ENCODE assay signal across 21 cellular contexts in genomic region chr17:4236456-4236855, GRCh38. TPM values are rescaled to one million over a fixed set of nuclear protein-coding genes. Genes with fewer than 3 reads are reported as not detected.
DNase-seq lines count a peak whose midpoint lies in the region; ATAC-seq and TF ChIP-seq lines count a peak whose summit lies in the region.
"Had no signal": no experiment of that assay in that cellular context is flagged by ENCODE, and none has a peak within 500 bp of the region (broad histone marks: within the 10 kb centered on the region; RNA-seq: fewer than 3 reads in every experiment).

No MANE protein-coding gene starts in this region.

- H2BK20ac ChIP-seq in IMR-90 (ENCODE audit: low read depth, low read length), result no peak overlapping the region

- peaks cover 15% of the 10 kb centered on the region; the same call in 1 of the 2 replicates for H4K20me1 ChIP-seq in IMR-90 (ENCODE audit: insufficient read depth, low read length)

- H3K56ac ChIP-seq in IMR-90 (ENCODE audit: extremely low read depth, insufficient read depth, low read length), result no peak overlapping the region

- H3K36me3 ChIP-seq in IMR-90 (ENCODE audit: control insufficient read depth, insufficient read depth, low read length) (peaks cover 14% of the 10 kb centered on the region), esophagus muscularis mucosa (peaks cover 7 to 57% (median 34%) of the 10 kb centered on the region in 4 donors), rectal smooth muscle tissue (ENCODE audit: control insufficient read depth, insufficient read depth, low read length) (peaks cover 11% of the 10 kb centered on the region)

- H3K18ac ChIP-seq in IMR-90 (ENCODE audit: low read depth, low read length), result no peak overlapping the region

- intact Hi-C loops in IMR-90 (cut with micrococcal nuclease) (loop anchor here (5.0 kb wide), 1 partner anchor 61 kb away; no protein-coding TSS in a partner anchor), esophagus muscularis mucosa (cut with DNase I) (no loop called here)

- no peak overlapping the region for H4K91ac ChIP-seq in IMR-90 (ENCODE audit: insufficient read depth, low read depth, low read length)

- no peak overlapping the region for H2BK120ac ChIP-seq in IMR-90 (ENCODE audit: low read depth, low read length)

- CTCF ChIA-PET in IMR-90 (lab: Yijun Ruan, JAX), result no interaction called here

- H3K27ac ChIP-seq in IMR-90 (ENCODE audit: insufficient read depth, low read length), result no peak overlapping the region
- H3K27ac ChIP-seq in esophagus muscularis mucosa (replicated peaks in 1 of 4), result peak overlapping the region in 3 of 4 donors; percentile 87 to 90 (median 88)
- peak overlapping the region; percentile 98 for H3K27ac ChIP-seq in rectal smooth muscle tissue (ENCODE audit: low read depth, low read length)
- H3K27ac ChIP-seq: hepatocyte had no signal

- H3K14ac ChIP-seq in IMR-90 (replicated peaks; ENCODE audit: low read depth, low read length), result no peak overlapping the region

- H2BK5ac ChIP-seq in IMR-90 (ENCODE audit: low read depth, low read length, poor library complexity, severe bottlenecking), result no peak overlapping the region

- no peak for TF ChIP-seq RAD21 in IMR-90 (IDR thresholded peaks at IDR 0.05; ENCODE audit: low read length)

- no peak overlapping the region for H3K4me2 ChIP-seq in IMR-90 (ENCODE audit: low read depth, low read length)
- H3K4me2 ChIP-seq: hepatocyte had no signal

- in situ Hi-C loops in IMR-90 (cut with MboI; ENCODE audit: low sequenced_read_pairs), result no loop called here

- no peak overlapping the region for H4K8ac ChIP-seq in IMR-90 (ENCODE audit: low read depth in 2 of 2, low read length in 2 of 2)

- no peak overlapping the region for H3K9ac ChIP-seq in IMR-90 (ENCODE audit: low read depth, low read length)
- H3K9ac ChIP-seq in rectal smooth muscle tissue (ENCODE audit: low read length), result no peak overlapping the region

- dilution Hi-C loops in IMR-90 (cut with HindIII; ENCODE audit: low sequenced_read_pairs, unreplicated experiment), result no loop called here

- peaks cover 11% of the 10 kb centered on the region for H3K9me1 ChIP-seq in IMR-90 (ENCODE audit: insufficient read depth, low read length)

- H2BK15ac ChIP-seq in IMR-90 (ENCODE audit: low read depth, low read length), result no peak overlapping the region

- H3K23ac ChIP-seq in IMR-90 (ENCODE audit: low read depth, low read length), result no peak overlapping the region

- no peak overlapping the region for H2AFZ ChIP-seq in IMR-90 (replicated peaks; ENCODE audit: low read length, poor library complexity)
- H2AFZ ChIP-seq: hepatocyte had no signal

- H3K79me1 ChIP-seq in IMR-90 (ENCODE audit: low read depth in 1 of 2, low read length in 2 of 2), result peaks cover 12 to 53% of the 10 kb centered on the region in 2 experiments

- H3K9me3 ChIP-seq in IMR-90 (ENCODE audit: control insufficient read depth, insufficient read depth, low read length) (no peaks in the 10 kb centered on the region), esophagus muscularis mucosa (no peaks in the 10 kb centered on the region)

- ATAC-seq in IMR-90 (ENCODE audit: low read depth), result no peak
- ATAC-seq in GM21717 (IDR thresholded peaks at IDR 0.05; ENCODE audit: unreplicated experiment), result no peak
- ATAC-seq: natural killer cell, T-cell had no signal

- BruUV-seq in IMR-90 (replicated peaks; lab: Mats Ljungman, UMichigan), result no TSS peak

- H2AK9ac ChIP-seq in IMR-90 (replicated peaks; ENCODE audit: low read depth, low read length, poor library complexity), result no peak overlapping the region

- no peak overlapping the region for H3K4me3 ChIP-seq in IMR-90 (ENCODE audit: insufficient read depth, low read depth, low read length)
- no peak overlapping the region for H3K4me3 ChIP-seq in esophagus muscularis mucosa
- H3K4me3 ChIP-seq in rectal smooth muscle tissue (ENCODE audit: low read length), result no peak overlapping the region
- H3K4me3 ChIP-seq: dorsolateral prefrontal cortex, hepatocyte had no signal

- peak; percentile 35 for DNase-seq in EH (ENCODE audit: low read depth)
- peak; percentile 52 for DNase-seq in IMR-90
- DNase-seq in esophagus muscularis mucosa (ENCODE audit: extremely low spot score), result no peak
- DNase-seq in activated CD4-positive, alpha-beta T cell treated with anti-CD3 and anti-CD28 coated beads, Interleukin-2, amount 50 U/mL, for 48 hours, result no peak
- DNase-seq in HuH-7.5 (ENCODE audit: low spot score), result no peak
- DNase-seq: activated CD4-positive, alpha-beta T cell treated with anti-CD3 and anti-CD28 coated beads for 1 hour; amniotic stem cell; CD4-positive, alpha-beta T cell; GDM1; midbrain; natural killer cell; NCI-H2081; NCI-H510A; NK-92 treated with Interleukin-12 subunit alpha and Interleukin-12 subunit beta, amount 100 ng/mL, for 24 hours; stimulated activated CD4-positive, alpha-beta T cell treated with anti-CD3 and anti-CD28 coated beads, Interleukin-4, amount 100 ng/mL, for 24 hours; stimulated activated naive CD4-positive, alpha-beta T cell; T-cell had no signal

- TF ChIP-seq EP300 in esophagus muscularis mucosa (IDR thresholded peaks at IDR 0.05), result no peak

- TF ChIP-seq CTCF in IMR-90 (conservative IDR thresholded peaks at IDR 0.05; ENCODE audit: low read depth, low read length) (no peak), esophagus muscularis mucosa (IDR thresholded peaks at IDR 0.05) (no peak)

- TF ChIP-seq POLR2A in IMR-90 (IDR thresholded peaks at IDR 0.05; ENCODE audit: low read depth, low read length), result no peak
- TF ChIP-seq POLR2A in esophagus muscularis mucosa (IDR thresholded peaks at IDR 0.05; ENCODE audit: low read depth), result no peak

- H3K4ac ChIP-seq in IMR-90 (ENCODE audit: low read depth, low read length), result no peak overlapping the region

- no CpG with 5 or more reads among the region's 3 CpGs for WGBS in IMR-90 (ENCODE audit: extremely low coverage in 2 of 2, insufficient read length in 1 of 2), 2 experiments
- 17% methylated on average over 3 of the region's 3 CpGs for WGBS in esophagus muscularis mucosa

- no peak overlapping the region for H4K5ac ChIP-seq in IMR-90 (ENCODE audit: low read depth, low read length)

- H2AK5ac ChIP-seq in IMR-90 (ENCODE audit: low read depth, low read length), result no peak overlapping the region

- H3K4me1 ChIP-seq in IMR-90 (ENCODE audit: control insufficient read depth, insufficient read depth, low read length), result peaks cover 10% of the 10 kb centered on the region
- H3K4me1 ChIP-seq in esophagus muscularis mucosa, result peaks cover 47 to 57% (median 55%) of the 10 kb centered on the region in 4 donors
- peaks cover 36% of the 10 kb centered on the region for H3K4me1 ChIP-seq in rectal smooth muscle tissue (ENCODE audit: control insufficient read depth, insufficient read depth, low read length)

- no peaks in the 10 kb centered on the region for H3K27me3 ChIP-seq in IMR-90 (ENCODE audit: control insufficient read depth, insufficient read depth, low read length)
- H3K27me3 ChIP-seq in esophagus muscularis mucosa, result no peaks in the 10 kb centered on the region
- no peaks in the 10 kb centered on the region for H3K27me3 ChIP-seq in rectal smooth muscle tissue (ENCODE audit: control insufficient read depth, insufficient read depth, low read length)
- H3K27me3 ChIP-seq: dorsolateral prefrontal cortex, hepatocyte had no signal

- POLR2A ChIA-PET in IMR-90 (lab: Charles Lee; ENCODE audit: unreplicated experiment), result no interaction called here

TF ChIP-seq in IMR-90, 13 proteins besides CTCF, POLR2A, EP300 and RAD21:
- TF ChIP-seq, protein P1, sequence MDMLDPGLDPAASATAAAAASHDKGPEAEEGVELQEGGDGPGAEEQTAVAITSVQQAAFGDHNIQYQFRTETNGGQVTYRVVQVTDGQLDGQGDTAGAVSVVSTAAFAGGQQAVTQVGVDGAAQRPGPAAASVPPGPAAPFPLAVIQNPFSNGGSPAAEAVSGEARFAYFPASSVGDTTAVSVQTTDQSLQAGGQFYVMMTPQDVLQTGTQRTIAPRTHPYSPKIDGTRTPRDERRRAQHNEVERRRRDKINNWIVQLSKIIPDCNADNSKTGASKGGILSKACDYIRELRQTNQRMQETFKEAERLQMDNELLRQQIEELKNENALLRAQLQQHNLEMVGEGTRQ (IDR thresholded peaks at IDR 0.05; ENCODE audit: low read depth, low read length), result no peak
- TF ChIP-seq FOS (IDR thresholded peaks at IDR 0.05; ENCODE audit: low read depth, low read length), result no peak

RNA-seq across cellular contexts. Expression of gene ANKFY1, which starts 27.3 kb away (rescaled TPM):
- total RNA-seq in IMR-90 (2012; rRNA removed), result 43.9 and 48.9 TPM in 2 replicates
- 30.7 and 32.3 TPM in 2 replicates for polyA plus RNA-seq in IMR-90 (2012; rRNA removed)
- 13.0 and 15.9 TPM in 2 replicates for polyA plus RNA-seq in IMR-90 (2012; cell fraction: cytosol; rRNA removed)
- 75.6 and 82.9 TPM in 2 replicates for polyA plus RNA-seq in IMR-90 (2012; cell fraction: nucleus; rRNA removed; ENCODE audit: low replicate concordance)
- total RNA-seq in esophagus muscularis mucosa, result 10 to 100 TPM; 28.2 to 41.0 (median 36.7) TPM

Comparison
In these comparisons a context has a peak if more than half of its experiments do, and no peak if none do; other contexts are left out.
1. DNase-seq: peak in EH (single experiment) and IMR-90 (single experiment); none in esophagus muscularis mucosa (single experiment), activated CD4-positive, alpha-beta T cell treated with anti-CD3 and anti-CD28 coated beads, Interleukin-2, amount 50 U/mL, for 48 hours (0 of 2) and HuH-7.5 (single experiment).